ENCODE assay signal across 24 cellular contexts in the genomic region with DNA sequence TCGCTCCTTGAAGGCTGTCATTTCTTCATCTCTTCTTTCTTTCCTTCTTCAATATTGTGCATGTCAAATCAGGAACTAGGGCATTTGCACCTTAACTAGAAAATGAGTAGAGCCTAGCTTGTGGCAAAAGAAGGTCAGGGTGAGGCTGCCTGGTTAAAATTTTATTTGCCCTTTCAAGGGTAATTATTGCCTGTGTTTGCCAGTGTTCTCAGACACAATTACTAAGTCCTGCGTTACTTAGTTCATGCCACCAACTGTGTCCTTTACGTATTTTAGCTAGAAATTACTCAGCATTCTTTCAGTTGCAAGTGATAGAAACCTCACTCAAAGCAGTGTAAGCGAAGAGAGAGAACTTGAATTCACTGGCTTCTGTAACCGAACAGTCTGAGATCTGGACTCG.
"Had no signal": no experiment of that assay in that cellular context is flagged by ENCODE, and none has a peak within 500 bp of the region (broad histone marks: within the 10 kb centered on the region; RNA-seq: fewer than 3 reads in every experiment).

No MANE protein-coding gene starts in this region.

- H3K27me3 ChIP-seq: neutrophil, pancreas, right atrium auricular region, spleen, vagina had no signal

- H3K36me3 Mint-ChIP-seq: activated naive CD4-positive, alpha-beta T cell treated with anti-CD3 and anti-CD28 coated beads, Interleukin-2, amount 50 U/mL, for 24 hours; brain; memory B cell; type B pancreatic cell had no signal

- ATAC-seq: heart right ventricle, left cardiac atrium, pancreas, psoas muscle had no signal

- H3K4me3 ChIP-seq: heart right ventricle, pancreas, psoas muscle, right atrium auricular region, spleen, thoracic aorta, vagina had no signal

- H3K4me3 Mint-ChIP-seq: activated naive CD4-positive, alpha-beta T cell treated with anti-CD3 and anti-CD28 coated beads, Interleukin-2, amount 50 U/mL, for 24 hours; brain; memory B cell; nephron; type B pancreatic cell had no signal

- DNase-seq: activated CD4-positive, alpha-beta T cell treated with anti-CD3 and anti-CD28 coated beads, Interleukin-2, amount 50 U/mL, for 1 hour; activated CD4-positive, CD25-positive, alpha-beta regulatory T cell treated with anti-CD3 and anti-CD28 coated beads, Interleukin-2, amount 50 U/mL, for 72 hours; activated gamma-delta T cell treated with Interleukin-2 at 50 U/mL for 16 hours; activated T-cell treated with anti-CD3 and anti-CD28 coated beads, Interleukin-2, amount 50 U/mL, for 1 hour; anterior cingulate cortex; foreskin fibroblast; heart right ventricle; islet precursor cell; left cardiac atrium; pancreas; psoas muscle; spleen; stimulated activated CD4-positive, alpha-beta T cell treated with anti-CD3 and anti-CD28 coated beads, Interleukin-4, amount 100 ng/mL, for 1 hour; stimulated activated naive CD4-positive, alpha-beta T cell; WERI-Rb-1 had no signal

- H3K4me1 Mint-ChIP-seq: activated naive CD4-positive, alpha-beta T cell treated with anti-CD3 and anti-CD28 coated beads, Interleukin-2, amount 50 U/mL, for 24 hours; memory B cell; nephron had no signal

- H3K27ac ChIP-seq: heart right ventricle, neutrophil, pancreas, psoas muscle, right atrium auricular region, spleen, thoracic aorta, vagina, WERI-Rb-1 had no signal

- H3K4me1 ChIP-seq: heart right ventricle, pancreas, psoas muscle, right atrium auricular region, spleen, vagina had no signal

- H3K9me3 ChIP-seq: neutrophil, pancreas, psoas muscle, right atrium auricular region, thoracic aorta, vagina had no signal

- H3K27ac Mint-ChIP-seq: activated naive CD4-positive, alpha-beta T cell treated with anti-CD3 and anti-CD28 coated beads, Interleukin-2, amount 50 U/mL, for 24 hours; memory B cell; nephron; type B pancreatic cell had no signal

- H3K36me3 ChIP-seq: heart right ventricle, neutrophil, pancreas, right atrium auricular region, spleen, thoracic aorta, vagina, WERI-Rb-1 had no signal

- H3K27me3 Mint-ChIP-seq: activated naive CD4-positive, alpha-beta T cell treated with anti-CD3 and anti-CD28 coated beads, Interleukin-2, amount 50 U/mL, for 24 hours; memory B cell; type B pancreatic cell had no signal
